In genomic region chr13:99087954-99088491, GRCh38 we compare ENCODE assay signal across 8 cellular contexts.
DNase-seq lines count a peak whose midpoint lies in the region; ATAC-seq and TF ChIP-seq lines count a peak whose summit lies in the region.

No MANE protein-coding gene starts in this region.

- H3K9me3 ChIP-seq in ES-I3 (ENCODE audit: control insufficient read depth, insufficient read depth, low read length), result no peaks in the 10 kb centered on the region
- no peaks in the 10 kb centered on the region for H3K9me3 ChIP-seq in Loucy (ENCODE audit: insufficient read depth, low read depth, low read length)
- no peaks in the 10 kb centered on the region for H3K9me3 ChIP-seq in neuron (ENCODE audit: low read length)

- peaks cover 10% of the 10 kb centered on the region; the same call in 1 of the 2 replicates for H3F3A ChIP-seq in GM23338 (replicated peaks; ENCODE audit: low read depth)
- no peaks in the 10 kb centered on the region for H3F3A ChIP-seq in Loucy (ENCODE audit: low read depth)

- H3K4me3 ChIP-seq in GM23338, result peak overlapping the region; percentile 65
- H3K4me3 ChIP-seq in Loucy (ENCODE audit: low read length, poor library complexity, severe bottlenecking), result peak overlapping the region; percentile 81
- H3K4me3 ChIP-seq in neuron (ENCODE audit: low read length), result peak overlapping the region; percentile 61

- H3K9me2 ChIP-seq in GM23338 (ENCODE audit: insufficient read depth) (no peaks in the 10 kb centered on the region), Loucy (replicated peaks; ENCODE audit: low read depth, low read length) (no peaks in the 10 kb centered on the region)

- H3K4me3 Mint-ChIP-seq in GM23338, result peak overlapping the region; percentile 92

- H3K79me2 ChIP-seq in GM23338 (replicated peaks; ENCODE audit: insufficient read depth), result peaks cover 9% of the 10 kb centered on the region
- H3K79me2 ChIP-seq in Loucy (ENCODE audit: insufficient read depth, low read length), result 0 out of 2 replicates have a peak, but pooled peaks cover 6% of the 10 kb centered on the region

- H3K36me3 Mint-ChIP-seq in GM23338 (ENCODE audit: low read depth), result no peaks in the 10 kb centered on the region

- no peaks in the 10 kb centered on the region for H3K9me3 Mint-ChIP-seq in GM23338

- ATAC-seq in GM23338, result peak; percentile 27
- ATAC-seq in esophagus mucosa, result peak; percentile 22

- peak overlapping the region; percentile 91 for H2AFZ ChIP-seq in GM23338
- peak overlapping the region; percentile 96 for H2AFZ ChIP-seq in Loucy (ENCODE audit: low read length)
- peak overlapping the region; percentile 99 for H2AFZ ChIP-seq in neuron (ENCODE audit: low read depth, low read length)

- H3K4me1 ChIP-seq in ES-I3 (ENCODE audit: insufficient read depth, low read length) (0 out of 2 replicates have a peak, but pooled peaks cover 3% of the 10 kb centered on the region), GM23338 (ENCODE audit: insufficient read depth) (peaks cover 24% of the 10 kb centered on the region), Loucy (ENCODE audit: insufficient read depth, low read length, poor library complexity, severe bottlenecking) (peaks cover 31% of the 10 kb centered on the region), neuron (ENCODE audit: insufficient read depth, low read length) (peaks cover 2% of the 10 kb centered on the region)

- DNase-seq in GM23338 (ENCODE audit: low spot score) (peak; percentile 50), NCI-H446 treated with DMSO at 0.1 percent for 48 hours (lab: John Stamatoyannopoulos, UW) (no peak), retina (no peak)
- DNase-seq in activated CD4-positive, alpha-beta T cell treated with anti-CD3 and anti-CD28 coated beads, Interleukin-2, amount 50 U/mL, for 48 hours, result peak; percentile 26 to 40

- peak overlapping the region; percentile 93 for H3K27ac Mint-ChIP-seq in GM23338

- peaks cover 25% of the 10 kb centered on the region for H3K4me1 Mint-ChIP-seq in GM23338

- H4K20me1 ChIP-seq in GM23338 (replicated peaks; ENCODE audit: insufficient read depth), result peaks cover 13% of the 10 kb centered on the region; the same call in 1 of the 2 replicates
- H4K20me1 ChIP-seq in Loucy (ENCODE audit: insufficient read depth, low read length, poor library complexity, severe bottlenecking), result no peaks in the 10 kb centered on the region

- TF ChIP-seq CTCF in GM23338 (conservative IDR thresholded peaks at IDR 0.05; ENCODE audit: low read depth in 2 of 2) (no peak), Loucy (conservative IDR thresholded peaks at IDR 0.05; ENCODE audit: low read length) (no peak)

- H3K27me3 Mint-ChIP-seq in GM23338 (ENCODE audit: insufficient read depth, low read depth, poor library complexity), result peaks cover 25% of the 10 kb centered on the region

- H3K4me2 ChIP-seq in GM23338, result peak overlapping the region; percentile 82
- H3K4me2 ChIP-seq in Loucy (ENCODE audit: low read depth, low read length, poor library complexity, severe bottlenecking), result peak overlapping the region; percentile 87

- H3K27me3 ChIP-seq in GM23338 (ENCODE audit: insufficient read depth) (peaks cover 37% of the 10 kb centered on the region), Loucy (ENCODE audit: insufficient read depth, low read length, poor library complexity, severe bottlenecking) (no peaks in the 10 kb centered on the region), neuron (ENCODE audit: insufficient read depth, low read length) (peaks cover 46% of the 10 kb centered on the region)

- H3K36me3 ChIP-seq in ES-I3 (ENCODE audit: insufficient read depth, low read length) (no peaks in the 10 kb centered on the region), GM23338 (ENCODE audit: insufficient read depth) (no peaks in the 10 kb centered on the region), Loucy (ENCODE audit: insufficient read depth, low read length) (no peaks in the 10 kb centered on the region), neuron (ENCODE audit: insufficient read depth, low read length) (no peaks in the 10 kb centered on the region)

- H3K27ac ChIP-seq in GM23338 (ENCODE audit: low read depth), result peak overlapping the region; percentile 75; the same call in 1 of the 2 replicates

- H3K9ac ChIP-seq in ES-I3 (ENCODE audit: low read depth, low read length), result peak overlapping the region; percentile 78
- H3K9ac ChIP-seq in Loucy (ENCODE audit: low read depth, low read length, poor library complexity, severe bottlenecking), result peak overlapping the region; percentile 69

TF ChIP-seq in GM23338, 12 proteins besides CTCF, POLR2A, EP300 and RAD21:
- TF ChIP-seq CREB1 (CRISPR knock-in tag; IDR thresholded peaks at IDR 0.05; ENCODE audit: low read depth) (no peak), JUNB (IDR thresholded peaks at IDR 0.05; ENCODE audit: unreplicated experiment) (no peak), EZH2 (IDR thresholded peaks at IDR 0.05; ENCODE audit: low read depth, unreplicated experiment) (no peak), EZH2phosphoT487 (IDR thresholded peaks at IDR 0.05; ENCODE audit: unreplicated experiment) (no peak), ZNF114 (CRISPR knock-in tag; IDR thresholded peaks at IDR 0.05) (no peak), ZNF462 (CRISPR knock-in tag; IDR thresholded peaks at IDR 0.05) (no peak), ZNF331 (CRISPR knock-in tag; IDR thresholded peaks at IDR 0.05; ENCODE audit: low read depth) (no peak)

Comparison
In these comparisons a context has a peak if more than half of its experiments do, and no peak if none do; other contexts are left out.
1. DNase-seq: peak in GM23338 (single experiment) and activated CD4-positive, alpha-beta T cell treated with anti-CD3 and anti-CD28 coated beads, Interleukin-2, amount 50 U/mL, for 48 hours (2 of 2); none in NCI-H446 treated with DMSO at 0.1 percent for 48 hours (single experiment) and retina (single experiment).
2. Peak in every context shown above with its lines, with median percentiles within 50 percentile points of each other: H2AFZ ChIP-seq and H3K4me3 ChIP-seq.